In genomic region chr3:172167892-172168648, GRCh38 we compare ENCODE assay signal across 1 cellular context.
TF ChIP-seq lines count a peak whose summit lies in the region.

No MANE protein-coding gene starts in this region.

TF ChIP-seq in GM23338, 12 proteins besides CTCF, POLR2A, EP300 and RAD21 (continued from another document):
- TF ChIP-seq, protein P1, sequence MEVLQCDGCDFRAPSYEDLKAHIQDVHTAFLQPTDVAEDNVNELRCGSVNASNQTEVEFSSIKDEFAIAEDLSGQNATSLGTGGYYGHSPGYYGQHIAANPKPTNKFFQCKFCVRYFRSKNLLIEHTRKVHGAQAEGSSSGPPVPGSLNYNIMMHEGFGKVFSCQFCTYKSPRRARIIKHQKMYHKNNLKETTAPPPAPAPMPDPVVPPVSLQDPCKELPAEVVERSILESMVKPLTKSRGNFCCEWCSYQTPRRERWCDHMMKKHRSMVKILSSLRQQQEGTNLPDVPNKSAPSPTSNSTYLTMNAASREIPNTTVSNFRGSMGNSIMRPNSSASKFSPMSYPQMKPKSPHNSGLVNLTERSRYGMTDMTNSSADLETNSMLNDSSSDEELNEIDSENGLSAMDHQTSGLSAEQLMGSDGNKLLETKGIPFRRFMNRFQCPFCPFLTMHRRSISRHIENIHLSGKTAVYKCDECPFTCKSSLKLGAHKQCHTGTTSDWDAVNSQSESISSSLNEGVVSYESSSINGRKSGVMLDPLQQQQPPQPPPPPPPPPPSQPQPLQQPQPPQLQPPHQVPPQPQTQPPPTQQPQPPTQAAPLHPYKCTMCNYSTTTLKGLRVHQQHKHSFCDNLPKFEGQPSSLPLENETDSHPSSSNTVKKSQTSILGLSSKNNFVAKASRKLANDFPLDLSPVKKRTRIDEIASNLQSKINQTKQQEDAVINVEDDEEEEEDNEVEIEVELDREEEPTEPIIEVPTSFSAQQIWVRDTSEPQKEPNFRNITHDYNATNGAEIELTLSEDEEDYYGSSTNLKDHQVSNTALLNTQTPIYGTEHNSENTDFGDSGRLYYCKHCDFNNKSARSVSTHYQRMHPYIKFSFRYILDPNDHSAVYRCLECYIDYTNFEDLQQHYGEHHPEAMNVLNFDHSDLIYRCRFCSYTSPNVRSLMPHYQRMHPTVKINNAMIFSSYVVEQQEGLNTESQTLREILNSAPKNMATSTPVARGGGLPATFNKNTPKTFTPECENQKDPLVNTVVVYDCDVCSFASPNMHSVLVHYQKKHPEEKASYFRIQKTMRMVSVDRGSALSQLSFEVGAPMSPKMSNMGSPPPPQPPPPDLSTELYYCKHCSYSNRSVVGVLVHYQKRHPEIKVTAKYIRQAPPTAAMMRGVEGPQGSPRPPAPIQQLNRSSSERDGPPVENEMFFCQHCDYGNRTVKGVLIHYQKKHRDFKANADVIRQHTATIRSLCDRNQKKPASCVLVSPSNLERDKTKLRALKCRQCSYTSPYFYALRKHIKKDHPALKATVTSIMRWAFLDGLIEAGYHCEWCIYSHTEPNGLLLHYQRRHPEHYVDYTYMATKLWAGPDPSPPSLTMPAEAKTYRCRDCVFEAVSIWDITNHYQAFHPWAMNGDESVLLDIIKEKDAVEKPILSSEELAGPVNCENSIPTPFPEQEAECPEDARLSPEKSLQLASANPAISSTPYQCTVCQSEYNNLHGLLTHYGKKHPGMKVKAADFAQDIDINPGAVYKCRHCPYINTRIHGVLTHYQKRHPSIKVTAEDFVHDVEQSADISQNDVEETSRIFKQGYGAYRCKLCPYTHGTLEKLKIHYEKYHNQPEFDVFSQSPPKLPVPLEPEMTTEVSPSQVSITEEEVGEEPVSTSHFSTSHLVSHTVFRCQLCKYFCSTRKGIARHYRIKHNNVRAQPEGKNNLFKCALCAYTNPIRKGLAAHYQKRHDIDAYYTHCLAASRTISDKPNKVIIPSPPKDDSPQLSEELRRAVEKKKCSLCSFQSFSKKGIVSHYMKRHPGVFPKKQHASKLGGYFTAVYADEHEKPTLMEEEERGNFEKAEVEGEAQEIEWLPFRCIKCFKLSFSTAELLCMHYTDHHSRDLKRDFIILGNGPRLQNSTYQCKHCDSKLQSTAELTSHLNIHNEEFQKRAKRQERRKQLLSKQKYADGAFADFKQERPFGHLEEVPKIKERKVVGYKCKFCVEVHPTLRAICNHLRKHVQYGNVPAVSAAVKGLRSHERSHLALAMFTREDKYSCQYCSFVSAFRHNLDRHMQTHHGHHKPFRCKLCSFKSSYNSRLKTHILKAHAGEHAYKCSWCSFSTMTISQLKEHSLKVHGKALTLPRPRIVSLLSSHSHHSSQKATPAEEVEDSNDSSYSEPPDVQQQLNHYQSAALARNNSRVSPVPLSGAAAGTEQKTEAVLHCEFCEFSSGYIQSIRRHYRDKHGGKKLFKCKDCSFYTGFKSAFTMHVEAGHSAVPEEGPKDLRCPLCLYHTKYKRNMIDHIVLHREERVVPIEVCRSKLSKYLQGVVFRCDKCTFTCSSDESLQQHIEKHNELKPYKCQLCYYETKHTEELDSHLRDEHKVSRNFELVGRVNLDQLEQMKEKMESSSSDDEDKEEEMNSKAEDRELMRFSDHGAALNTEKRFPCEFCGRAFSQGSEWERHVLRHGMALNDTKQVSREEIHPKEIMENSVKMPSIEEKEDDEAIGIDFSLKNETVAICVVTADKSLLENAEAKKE (CRISPR knock-in tag; IDR thresholded peaks at IDR 0.05) = no peak
- TF ChIP-seq, protein P2, sequence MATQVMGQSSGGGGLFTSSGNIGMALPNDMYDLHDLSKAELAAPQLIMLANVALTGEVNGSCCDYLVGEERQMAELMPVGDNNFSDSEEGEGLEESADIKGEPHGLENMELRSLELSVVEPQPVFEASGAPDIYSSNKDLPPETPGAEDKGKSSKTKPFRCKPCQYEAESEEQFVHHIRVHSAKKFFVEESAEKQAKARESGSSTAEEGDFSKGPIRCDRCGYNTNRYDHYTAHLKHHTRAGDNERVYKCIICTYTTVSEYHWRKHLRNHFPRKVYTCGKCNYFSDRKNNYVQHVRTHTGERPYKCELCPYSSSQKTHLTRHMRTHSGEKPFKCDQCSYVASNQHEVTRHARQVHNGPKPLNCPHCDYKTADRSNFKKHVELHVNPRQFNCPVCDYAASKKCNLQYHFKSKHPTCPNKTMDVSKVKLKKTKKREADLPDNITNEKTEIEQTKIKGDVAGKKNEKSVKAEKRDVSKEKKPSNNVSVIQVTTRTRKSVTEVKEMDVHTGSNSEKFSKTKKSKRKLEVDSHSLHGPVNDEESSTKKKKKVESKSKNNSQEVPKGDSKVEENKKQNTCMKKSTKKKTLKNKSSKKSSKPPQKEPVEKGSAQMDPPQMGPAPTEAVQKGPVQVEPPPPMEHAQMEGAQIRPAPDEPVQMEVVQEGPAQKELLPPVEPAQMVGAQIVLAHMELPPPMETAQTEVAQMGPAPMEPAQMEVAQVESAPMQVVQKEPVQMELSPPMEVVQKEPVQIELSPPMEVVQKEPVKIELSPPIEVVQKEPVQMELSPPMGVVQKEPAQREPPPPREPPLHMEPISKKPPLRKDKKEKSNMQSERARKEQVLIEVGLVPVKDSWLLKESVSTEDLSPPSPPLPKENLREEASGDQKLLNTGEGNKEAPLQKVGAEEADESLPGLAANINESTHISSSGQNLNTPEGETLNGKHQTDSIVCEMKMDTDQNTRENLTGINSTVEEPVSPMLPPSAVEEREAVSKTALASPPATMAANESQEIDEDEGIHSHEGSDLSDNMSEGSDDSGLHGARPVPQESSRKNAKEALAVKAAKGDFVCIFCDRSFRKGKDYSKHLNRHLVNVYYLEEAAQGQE (IDR thresholded peaks at IDR 0.05; ENCODE audit: unreplicated experiment) = no peak
- TF ChIP-seq EZH2phosphoT487 (IDR thresholded peaks at IDR 0.05; ENCODE audit: unreplicated experiment) = no peak
TF ChIP-seq in GM23338: peak in this region for 0.
